1 cellular context compared by ENCODE assay signal in genomic region chr1:151574575-151575529, GRCh38.
TF ChIP-seq lines count a peak whose summit lies in the region.

No MANE protein-coding gene starts in this region.

TF ChIP-seq in GM23338, 12 proteins besides CTCF, POLR2A, EP300 and RAD21 (continued from another document):
- TF ChIP-seq ZNF462 (CRISPR knock-in tag; IDR thresholded peaks at IDR 0.05) (no peak), ZNF331 (CRISPR knock-in tag; IDR thresholded peaks at IDR 0.05; ENCODE audit: low read depth) (no peak), EZH2 (IDR thresholded peaks at IDR 0.05; ENCODE audit: low read depth, unreplicated experiment) (no peak), POLR2AphosphoS5 (IDR thresholded peaks at IDR 0.05; ENCODE audit: low read depth) (no peak)
